Comparison of ENCODE assay signal across 9 cellular contexts in genomic region chr6:139133272-139133671, GRCh38. TPM values are rescaled to one million over a fixed set of nuclear protein-coding genes. Genes with fewer than 3 reads are reported as not detected.
DNase-seq lines count a peak whose midpoint lies in the region; ATAC-seq and TF ChIP-seq lines count a peak whose summit lies in the region.
"Had no signal": no experiment of that assay in that cellular context is flagged by ENCODE, and none has a peak within 500 bp of the region (broad histone marks: within the 10 kb centered on the region; RNA-seq: fewer than 3 reads in every experiment).

No MANE protein-coding gene starts in this region.

- no peak for TF ChIP-seq CTCF in tibial artery (IDR thresholded peaks at IDR 0.05)

- H3K27me3 ChIP-seq in tibial artery, result no peaks in the 10 kb centered on the region

- H3K4me1 Mint-ChIP-seq in activated naive CD4-positive, alpha-beta T cell treated with anti-CD3 and anti-CD28 coated beads for 36 hours (ENCODE audit: low read depth), result peaks cover 58% of the 10 kb centered on the region
- H3K4me1 Mint-ChIP-seq in immature natural killer cell, result peaks cover 30 to 37% of the 10 kb centered on the region in 2 donors

- CTCF ChIA-PET in activated naive CD4-positive, alpha-beta T cell treated with anti-CD3 and anti-CD28 coated beads for 36 hours (lab: Charles Lee), result interaction anchor here (1.1 to 3.1 kb wide), 5 partner anchors 8 to 86 kb away, joined by 3 to 18 read pairs (median 7); no protein-coding TSS in a partner anchor

- H3K36me3 Mint-ChIP-seq in activated naive CD4-positive, alpha-beta T cell treated with anti-CD3 and anti-CD28 coated beads for 36 hours (ENCODE audit: low read depth), result peaks cover 24% of the 10 kb centered on the region
- H3K36me3 Mint-ChIP-seq in immature natural killer cell, result peaks cover 0 to 4% (median 0%) of the 10 kb centered on the region in 3 donors

- intact Hi-C loops in activated naive CD4-positive, alpha-beta T cell treated with anti-CD3 and anti-CD28 coated beads for 36 hours (cut with micrococcal nuclease), result loop anchor here (10.0 kb wide), 3 partner anchors 538 to 1228 kb away; no protein-coding TSS in a partner anchor
- intact Hi-C loops in tibial artery (cut with DNase I; ENCODE audit: low total_unique reads), result loop anchor here (10.0 kb wide), 1 partner anchor 108 kb away; the partner anchor contains the start of gene ABRACL

- H3K4me3 ChIP-seq in tibial artery, result peak overlapping the region; percentile 15 to 20

- H3K4me1 ChIP-seq in tibial artery, result peaks cover 0 to 34% (median 7%) of the 10 kb centered on the region in 4 donors

- H3K27ac ChIP-seq in tibial artery, result peak overlapping the region; percentile 84 to 99

- H3K36me3 ChIP-seq in tibial artery, result no peaks in the 10 kb centered on the region

- peak overlapping the region; percentile 43 for H3K27ac Mint-ChIP-seq in activated naive CD4-positive, alpha-beta T cell treated with anti-CD3 and anti-CD28 coated beads for 36 hours
- peak overlapping the region; percentile 91 to 99 (median 96) for H3K27ac Mint-ChIP-seq in immature natural killer cell

- H3K9me3 ChIP-seq in tibial artery, result no peaks in the 10 kb centered on the region

- no peak for DNase-seq in activated naive CD4-positive, alpha-beta T cell treated with anti-CD3 and anti-CD28 coated beads for 36 hours
- no peak for DNase-seq in activated naive CD4-positive, alpha-beta T cell treated with anti-CD3 and anti-CD28 coated beads, Interleukin-2, amount 50 U/mL, for 16 hours
- peak; percentile 26 for DNase-seq in SW480 (ENCODE audit: low spot score)
- no peak for DNase-seq in immature natural killer cell
- no peak for DNase-seq in tibial artery
- DNase-seq in midbrain (lab: John Stamatoyannopoulos, UW), result no peak
- no peak for DNase-seq in SHP77 (lab: John Stamatoyannopoulos, UW)
- DNase-seq: posterior cingulate gyrus had no signal

- no peaks in the 10 kb centered on the region for H3K9me3 Mint-ChIP-seq in activated naive CD4-positive, alpha-beta T cell treated with anti-CD3 and anti-CD28 coated beads for 36 hours
- H3K9me3 Mint-ChIP-seq in immature natural killer cell, result no peaks in the 10 kb centered on the region

- no peak for ATAC-seq in HG03159 (IDR thresholded peaks at IDR 0.05; ENCODE audit: unreplicated experiment)

- no peaks in the 10 kb centered on the region for H3K27me3 Mint-ChIP-seq in activated naive CD4-positive, alpha-beta T cell treated with anti-CD3 and anti-CD28 coated beads for 36 hours (ENCODE audit: low read depth)
- H3K27me3 Mint-ChIP-seq in immature natural killer cell (ENCODE audit: low read depth in 3 of 3), result peaks cover 15 to 23% (median 19%) of the 10 kb centered on the region in 3 donors

- H3K4me3 Mint-ChIP-seq in activated naive CD4-positive, alpha-beta T cell treated with anti-CD3 and anti-CD28 coated beads for 36 hours, result peak overlapping the region; percentile 14
- peak overlapping the region in 4 of 5 donors; percentile 12 to 46 (median 26) for H3K4me3 Mint-ChIP-seq in immature natural killer cell

RNA-seq across cellular contexts. Expression of gene HECA, which starts 1.6 kb away (rescaled TPM):
- total RNA-seq in activated naive CD4-positive, alpha-beta T cell treated with anti-CD3 and anti-CD28 coated beads for 36 hours, result 10 to 100 TPM; 61.1 to 61.2 TPM
- 1 to 10 TPM; 3.2 to 4.9 (median 3.8) TPM for polyA plus RNA-seq in immature natural killer cell
